Comparison of ENCODE assay signal across 1 cellular context in the genomic region with DNA sequence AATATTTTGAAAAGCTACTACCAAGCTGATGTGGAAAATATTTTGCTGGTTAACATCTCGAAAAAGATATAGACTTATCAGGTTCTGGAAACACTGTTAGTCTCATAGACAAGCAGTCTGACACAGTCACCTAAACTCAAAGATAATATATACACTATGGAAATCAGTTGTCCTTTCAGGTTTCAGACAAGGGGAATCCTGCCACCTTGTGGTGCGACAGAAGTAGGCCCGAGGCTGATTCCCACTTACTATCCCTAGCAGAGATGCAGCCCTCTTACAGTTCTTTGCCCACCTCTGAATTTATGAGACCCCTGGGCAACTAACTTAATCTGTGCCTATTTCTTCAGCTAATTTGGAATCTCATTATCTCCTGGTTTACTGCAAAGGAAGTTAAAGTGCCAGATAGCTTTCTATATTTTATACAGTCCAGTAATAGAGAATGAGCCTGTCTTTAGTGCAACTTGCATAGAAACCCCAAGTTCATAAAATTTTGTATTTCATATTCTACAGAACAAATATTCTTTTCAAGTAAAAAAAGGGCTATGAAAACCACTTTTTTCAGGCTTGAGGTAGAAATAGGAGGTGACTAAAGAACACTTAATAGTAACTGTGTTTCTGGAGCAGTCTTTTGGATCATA.
TF ChIP-seq lines count a peak whose summit lies in the region.

No MANE protein-coding gene starts in this region.

TF ChIP-seq in HepG2, 621 proteins besides CTCF, POLR2A, EP300 and RAD21 (continues in another document):
- TF ChIP-seq, protein P1, sequence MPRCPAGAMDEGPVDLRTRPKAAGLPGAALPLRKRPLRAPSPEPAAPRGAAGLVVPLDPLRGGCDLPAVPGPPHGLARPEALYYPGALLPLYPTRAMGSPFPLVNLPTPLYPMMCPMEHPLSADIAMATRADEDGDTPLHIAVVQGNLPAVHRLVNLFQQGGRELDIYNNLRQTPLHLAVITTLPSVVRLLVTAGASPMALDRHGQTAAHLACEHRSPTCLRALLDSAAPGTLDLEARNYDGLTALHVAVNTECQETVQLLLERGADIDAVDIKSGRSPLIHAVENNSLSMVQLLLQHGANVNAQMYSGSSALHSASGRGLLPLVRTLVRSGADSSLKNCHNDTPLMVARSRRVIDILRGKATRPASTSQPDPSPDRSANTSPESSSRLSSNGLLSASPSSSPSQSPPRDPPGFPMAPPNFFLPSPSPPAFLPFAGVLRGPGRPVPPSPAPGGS (CRISPR knock-in tag; IDR thresholded peaks at IDR 0.05): no peak
- TF ChIP-seq NR3C1 (CRISPR knock-in tag; IDR thresholded peaks at IDR 0.05) (no peak), SALL1 (CRISPR knock-in tag; IDR thresholded peaks at IDR 0.05) (no peak), ZNF781 (CRISPR knock-in tag; IDR thresholded peaks at IDR 0.05; ENCODE audit: borderline replicate concordance, not compliant biosample characterization) (no peak), STAG1 (CRISPR knock-in tag; IDR thresholded peaks at IDR 0.05) (peak; percentile 95), ZNF317 (CRISPR knock-in tag; IDR thresholded peaks at IDR 0.05) (peak; percentile 50; the same call in 1 of the 2 replicates), ZNF451 (CRISPR knock-in tag; IDR thresholded peaks at IDR 0.05) (no peak), GATAD2A (CRISPR knock-in tag; IDR thresholded peaks at IDR 0.05) (0 out of 2 replicates have a peak, but pooled peaks have one; percentile 33), POLR2AphosphoS5 (IDR thresholded peaks at IDR 0.05; ENCODE audit: low read depth, low read length) (no peak), HDAC1 (CRISPR knock-in tag; IDR thresholded peaks at IDR 0.05) (no peak), ADNP (CRISPR knock-in tag; IDR thresholded peaks at IDR 0.05) (no peak), SMC3 (IDR thresholded peaks at IDR 0.05; ENCODE audit: low read length) (peak; percentile 97), HMG20B (CRISPR knock-in tag; conservative IDR thresholded peaks at IDR 0.05) (no peak), ZNF879 (CRISPR knock-in tag; IDR thresholded peaks at IDR 0.05) (no peak), ZNF234 (CRISPR knock-in tag; conservative IDR thresholded peaks at IDR 0.05) (no peak), ZNF776 (CRISPR knock-in tag; IDR thresholded peaks at IDR 0.05) (no peak), TBX2 (CRISPR knock-in tag; IDR thresholded peaks at IDR 0.05; ENCODE audit: borderline replicate concordance) (no peak), CAMTA2 (CRISPR knock-in tag; IDR thresholded peaks at IDR 0.05; ENCODE audit: borderline replicate concordance) (no peak), KDM5B (CRISPR knock-in tag; IDR thresholded peaks at IDR 0.05; ENCODE audit: borderline replicate concordance) (no peak), KLF16 (CRISPR knock-in tag; IDR thresholded peaks at IDR 0.05) (peak in 1 of 2 experiments; percentile 63; a peak in 1 of 4 replicates), ZNF292 (CRISPR knock-in tag; IDR thresholded peaks at IDR 0.05; ENCODE audit: borderline replicate concordance, low read depth) (no peak), ATF7-NPFF (CRISPR knock-in tag; IDR thresholded peaks at IDR 0.05; ENCODE audit: low read depth) (no peak), ZNF7 (CRISPR knock-in tag; IDR thresholded peaks at IDR 0.05) (no peak)
- TF ChIP-seq, protein P2, sequence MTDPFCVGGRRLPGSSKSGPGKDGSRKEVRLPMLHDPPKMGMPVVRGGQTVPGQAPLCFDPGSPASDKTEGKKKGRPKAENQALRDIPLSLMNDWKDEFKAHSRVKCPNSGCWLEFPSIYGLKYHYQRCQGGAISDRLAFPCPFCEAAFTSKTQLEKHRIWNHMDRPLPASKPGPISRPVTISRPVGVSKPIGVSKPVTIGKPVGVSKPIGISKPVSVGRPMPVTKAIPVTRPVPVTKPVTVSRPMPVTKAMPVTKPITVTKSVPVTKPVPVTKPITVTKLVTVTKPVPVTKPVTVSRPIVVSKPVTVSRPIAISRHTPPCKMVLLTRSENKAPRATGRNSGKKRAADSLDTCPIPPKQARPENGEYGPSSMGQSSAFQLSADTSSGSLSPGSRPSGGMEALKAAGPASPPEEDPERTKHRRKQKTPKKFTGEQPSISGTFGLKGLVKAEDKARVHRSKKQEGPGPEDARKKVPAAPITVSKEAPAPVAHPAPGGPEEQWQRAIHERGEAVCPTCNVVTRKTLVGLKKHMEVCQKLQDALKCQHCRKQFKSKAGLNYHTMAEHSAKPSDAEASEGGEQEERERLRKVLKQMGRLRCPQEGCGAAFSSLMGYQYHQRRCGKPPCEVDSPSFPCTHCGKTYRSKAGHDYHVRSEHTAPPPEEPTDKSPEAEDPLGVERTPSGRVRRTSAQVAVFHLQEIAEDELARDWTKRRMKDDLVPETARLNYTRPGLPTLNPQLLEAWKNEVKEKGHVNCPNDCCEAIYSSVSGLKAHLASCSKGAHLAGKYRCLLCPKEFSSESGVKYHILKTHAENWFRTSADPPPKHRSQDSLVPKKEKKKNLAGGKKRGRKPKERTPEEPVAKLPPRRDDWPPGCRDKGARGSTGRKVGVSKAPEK (CRISPR knock-in tag; IDR thresholded peaks at IDR 0.05; ENCODE audit: borderline replicate concordance): no peak
- TF ChIP-seq, protein P3, sequence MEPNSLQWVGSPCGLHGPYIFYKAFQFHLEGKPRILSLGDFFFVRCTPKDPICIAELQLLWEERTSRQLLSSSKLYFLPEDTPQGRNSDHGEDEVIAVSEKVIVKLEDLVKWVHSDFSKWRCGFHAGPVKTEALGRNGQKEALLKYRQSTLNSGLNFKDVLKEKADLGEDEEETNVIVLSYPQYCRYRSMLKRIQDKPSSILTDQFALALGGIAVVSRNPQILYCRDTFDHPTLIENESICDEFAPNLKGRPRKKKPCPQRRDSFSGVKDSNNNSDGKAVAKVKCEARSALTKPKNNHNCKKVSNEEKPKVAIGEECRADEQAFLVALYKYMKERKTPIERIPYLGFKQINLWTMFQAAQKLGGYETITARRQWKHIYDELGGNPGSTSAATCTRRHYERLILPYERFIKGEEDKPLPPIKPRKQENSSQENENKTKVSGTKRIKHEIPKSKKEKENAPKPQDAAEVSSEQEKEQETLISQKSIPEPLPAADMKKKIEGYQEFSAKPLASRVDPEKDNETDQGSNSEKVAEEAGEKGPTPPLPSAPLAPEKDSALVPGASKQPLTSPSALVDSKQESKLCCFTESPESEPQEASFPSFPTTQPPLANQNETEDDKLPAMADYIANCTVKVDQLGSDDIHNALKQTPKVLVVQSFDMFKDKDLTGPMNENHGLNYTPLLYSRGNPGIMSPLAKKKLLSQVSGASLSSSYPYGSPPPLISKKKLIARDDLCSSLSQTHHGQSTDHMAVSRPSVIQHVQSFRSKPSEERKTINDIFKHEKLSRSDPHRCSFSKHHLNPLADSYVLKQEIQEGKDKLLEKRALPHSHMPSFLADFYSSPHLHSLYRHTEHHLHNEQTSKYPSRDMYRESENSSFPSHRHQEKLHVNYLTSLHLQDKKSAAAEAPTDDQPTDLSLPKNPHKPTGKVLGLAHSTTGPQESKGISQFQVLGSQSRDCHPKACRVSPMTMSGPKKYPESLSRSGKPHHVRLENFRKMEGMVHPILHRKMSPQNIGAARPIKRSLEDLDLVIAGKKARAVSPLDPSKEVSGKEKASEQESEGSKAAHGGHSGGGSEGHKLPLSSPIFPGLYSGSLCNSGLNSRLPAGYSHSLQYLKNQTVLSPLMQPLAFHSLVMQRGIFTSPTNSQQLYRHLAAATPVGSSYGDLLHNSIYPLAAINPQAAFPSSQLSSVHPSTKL (CRISPR knock-in tag; IDR thresholded peaks at IDR 0.05): peak; percentile 18; the same call in 1 of the 2 replicates
- TF ChIP-seq, protein P4, sequence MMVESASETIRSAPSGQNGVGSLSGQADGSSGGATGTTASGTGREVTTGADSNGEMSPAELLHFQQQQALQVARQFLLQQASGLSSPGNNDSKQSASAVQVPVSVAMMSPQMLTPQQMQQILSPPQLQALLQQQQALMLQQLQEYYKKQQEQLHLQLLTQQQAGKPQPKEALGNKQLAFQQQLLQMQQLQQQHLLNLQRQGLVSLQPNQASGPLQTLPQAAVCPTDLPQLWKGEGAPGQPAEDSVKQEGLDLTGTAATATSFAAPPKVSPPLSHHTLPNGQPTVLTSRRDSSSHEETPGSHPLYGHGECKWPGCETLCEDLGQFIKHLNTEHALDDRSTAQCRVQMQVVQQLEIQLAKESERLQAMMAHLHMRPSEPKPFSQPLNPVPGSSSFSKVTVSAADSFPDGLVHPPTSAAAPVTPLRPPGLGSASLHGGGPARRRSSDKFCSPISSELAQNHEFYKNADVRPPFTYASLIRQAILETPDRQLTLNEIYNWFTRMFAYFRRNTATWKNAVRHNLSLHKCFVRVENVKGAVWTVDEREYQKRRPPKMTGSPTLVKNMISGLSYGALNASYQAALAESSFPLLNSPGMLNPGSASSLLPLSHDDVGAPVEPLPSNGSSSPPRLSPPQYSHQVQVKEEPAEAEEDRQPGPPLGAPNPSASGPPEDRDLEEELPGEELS (CRISPR knock-in tag; IDR thresholded peaks at IDR 0.05): no peak
- TF ChIP-seq, protein P5, sequence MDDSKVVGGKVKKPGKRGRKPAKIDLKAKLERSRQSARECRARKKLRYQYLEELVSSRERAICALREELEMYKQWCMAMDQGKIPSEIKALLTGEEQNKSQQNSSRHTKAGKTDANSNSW (CRISPR knock-in tag; IDR thresholded peaks at IDR 0.05; ENCODE audit: borderline replicate concordance): no peak
- TF ChIP-seq, protein P6, sequence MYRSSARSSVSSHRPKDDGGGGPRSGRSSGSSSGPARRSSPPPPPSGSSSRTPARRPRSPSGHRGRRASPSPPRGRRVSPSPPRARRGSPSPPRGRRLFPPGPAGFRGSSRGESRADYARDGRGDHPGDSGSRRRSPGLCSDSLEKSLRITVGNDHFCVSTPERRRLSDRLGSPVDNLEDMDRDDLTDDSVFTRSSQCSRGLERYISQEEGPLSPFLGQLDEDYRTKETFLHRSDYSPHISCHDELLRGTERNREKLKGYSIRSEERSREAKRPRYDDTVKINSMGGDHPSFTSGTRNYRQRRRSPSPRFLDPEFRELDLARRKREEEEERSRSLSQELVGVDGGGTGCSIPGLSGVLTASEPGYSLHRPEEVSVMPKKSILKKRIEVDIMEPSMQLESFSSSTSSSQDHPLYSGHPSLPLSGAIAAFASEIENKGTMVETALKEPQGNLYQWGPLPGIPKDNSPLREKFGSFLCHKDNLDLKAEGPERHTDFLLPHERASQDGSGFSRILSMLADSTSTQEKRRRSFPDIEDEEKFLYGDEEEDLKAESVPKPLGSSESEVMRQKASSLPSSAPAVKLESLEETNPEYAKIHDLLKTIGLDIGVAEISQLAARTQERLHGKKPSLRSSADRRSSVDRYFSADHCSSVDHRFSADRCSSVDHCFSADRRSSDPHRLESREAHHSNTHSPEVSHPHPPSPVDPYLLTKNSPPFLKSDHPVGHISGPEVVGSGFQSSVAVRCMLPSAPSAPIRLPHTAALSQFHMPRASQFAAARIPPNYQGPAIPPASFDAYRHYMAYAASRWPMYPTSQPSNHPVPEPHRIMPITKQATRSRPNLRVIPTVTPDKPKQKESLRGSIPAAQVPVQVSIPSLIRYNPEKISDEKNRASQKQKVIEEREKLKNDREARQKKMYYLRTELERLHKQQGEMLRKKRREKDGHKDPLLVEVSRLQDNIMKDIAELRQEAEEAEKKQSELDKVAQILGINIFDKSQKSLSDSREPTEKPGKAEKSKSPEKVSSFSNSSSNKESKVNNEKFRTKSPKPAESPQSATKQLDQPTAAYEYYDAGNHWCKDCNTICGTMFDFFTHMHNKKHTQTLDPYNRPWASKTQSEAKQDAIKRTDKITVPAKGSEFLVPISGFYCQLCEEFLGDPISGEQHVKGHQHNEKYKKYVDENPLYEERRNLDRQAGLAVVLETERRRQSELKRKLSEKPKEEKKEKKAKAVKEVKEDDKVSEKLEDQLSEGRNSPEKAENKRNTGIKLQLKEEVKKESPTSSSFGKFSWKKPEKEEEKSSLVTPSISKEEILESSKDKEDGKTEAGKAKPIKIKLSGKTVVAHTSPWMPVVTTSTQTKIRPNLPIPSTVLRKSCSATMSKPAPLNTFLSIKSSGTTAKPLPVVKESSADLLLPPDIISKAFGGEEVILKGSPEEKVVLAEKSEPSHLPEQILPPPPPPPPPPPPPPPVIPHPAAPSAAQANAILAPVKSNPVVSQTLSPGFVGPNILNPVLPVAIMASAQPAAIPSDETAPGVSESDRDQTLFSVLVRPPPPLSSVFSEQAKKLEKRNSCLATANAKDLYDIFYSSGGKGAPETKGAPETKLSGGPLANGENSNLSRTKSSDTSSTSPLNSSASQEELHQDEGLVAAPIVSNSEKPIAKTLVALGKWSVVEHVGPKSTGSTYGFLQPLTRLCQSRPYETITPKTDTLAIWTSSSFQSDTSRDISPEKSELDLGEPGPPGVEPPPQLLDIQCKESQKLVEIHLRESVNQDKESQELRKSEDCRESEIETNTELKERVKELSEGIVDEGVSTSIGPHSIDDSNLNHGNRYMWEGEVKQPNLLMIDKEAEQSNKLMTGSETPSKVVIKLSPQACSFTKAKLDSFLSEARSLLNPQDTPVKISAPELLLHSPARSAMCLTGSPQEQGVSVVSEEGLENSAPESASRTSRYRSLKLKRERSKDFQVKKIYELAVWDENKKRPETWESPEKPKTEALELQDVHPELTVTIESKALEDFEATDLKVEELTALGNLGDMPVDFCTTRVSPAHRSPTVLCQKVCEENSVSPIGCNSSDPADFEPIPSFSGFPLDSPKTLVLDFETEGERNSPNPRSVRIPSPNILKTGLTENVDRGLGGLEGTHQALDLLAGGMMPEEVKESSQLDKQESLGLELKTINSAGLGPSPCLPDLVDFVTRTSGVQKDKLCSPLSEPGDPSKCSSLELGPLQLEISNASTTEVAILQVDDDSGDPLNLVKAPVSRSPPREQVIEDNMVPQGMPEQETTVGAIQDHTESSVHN (CRISPR knock-in tag; IDR thresholded peaks at IDR 0.05): no peak
- TF ChIP-seq, protein P7, sequence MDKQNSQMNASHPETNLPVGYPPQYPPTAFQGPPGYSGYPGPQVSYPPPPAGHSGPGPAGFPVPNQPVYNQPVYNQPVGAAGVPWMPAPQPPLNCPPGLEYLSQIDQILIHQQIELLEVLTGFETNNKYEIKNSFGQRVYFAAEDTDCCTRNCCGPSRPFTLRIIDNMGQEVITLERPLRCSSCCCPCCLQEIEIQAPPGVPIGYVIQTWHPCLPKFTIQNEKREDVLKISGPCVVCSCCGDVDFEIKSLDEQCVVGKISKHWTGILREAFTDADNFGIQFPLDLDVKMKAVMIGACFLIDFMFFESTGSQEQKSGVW (CRISPR knock-in tag; IDR thresholded peaks at IDR 0.05; ENCODE audit: borderline replicate concordance): no peak
- TF ChIP-seq, protein P8, sequence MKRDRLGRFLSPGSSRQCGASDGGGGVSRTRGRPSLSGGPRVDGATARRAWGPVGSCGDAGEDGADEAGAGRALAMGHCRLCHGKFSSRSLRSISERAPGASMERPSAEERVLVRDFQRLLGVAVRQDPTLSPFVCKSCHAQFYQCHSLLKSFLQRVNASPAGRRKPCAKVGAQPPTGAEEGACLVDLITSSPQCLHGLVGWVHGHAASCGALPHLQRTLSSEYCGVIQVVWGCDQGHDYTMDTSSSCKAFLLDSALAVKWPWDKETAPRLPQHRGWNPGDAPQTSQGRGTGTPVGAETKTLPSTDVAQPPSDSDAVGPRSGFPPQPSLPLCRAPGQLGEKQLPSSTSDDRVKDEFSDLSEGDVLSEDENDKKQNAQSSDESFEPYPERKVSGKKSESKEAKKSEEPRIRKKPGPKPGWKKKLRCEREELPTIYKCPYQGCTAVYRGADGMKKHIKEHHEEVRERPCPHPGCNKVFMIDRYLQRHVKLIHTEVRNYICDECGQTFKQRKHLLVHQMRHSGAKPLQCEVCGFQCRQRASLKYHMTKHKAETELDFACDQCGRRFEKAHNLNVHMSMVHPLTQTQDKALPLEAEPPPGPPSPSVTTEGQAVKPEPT (CRISPR knock-in tag; IDR thresholded peaks at IDR 0.05; ENCODE audit: low read depth): no peak
